In the genomic region with DNA sequence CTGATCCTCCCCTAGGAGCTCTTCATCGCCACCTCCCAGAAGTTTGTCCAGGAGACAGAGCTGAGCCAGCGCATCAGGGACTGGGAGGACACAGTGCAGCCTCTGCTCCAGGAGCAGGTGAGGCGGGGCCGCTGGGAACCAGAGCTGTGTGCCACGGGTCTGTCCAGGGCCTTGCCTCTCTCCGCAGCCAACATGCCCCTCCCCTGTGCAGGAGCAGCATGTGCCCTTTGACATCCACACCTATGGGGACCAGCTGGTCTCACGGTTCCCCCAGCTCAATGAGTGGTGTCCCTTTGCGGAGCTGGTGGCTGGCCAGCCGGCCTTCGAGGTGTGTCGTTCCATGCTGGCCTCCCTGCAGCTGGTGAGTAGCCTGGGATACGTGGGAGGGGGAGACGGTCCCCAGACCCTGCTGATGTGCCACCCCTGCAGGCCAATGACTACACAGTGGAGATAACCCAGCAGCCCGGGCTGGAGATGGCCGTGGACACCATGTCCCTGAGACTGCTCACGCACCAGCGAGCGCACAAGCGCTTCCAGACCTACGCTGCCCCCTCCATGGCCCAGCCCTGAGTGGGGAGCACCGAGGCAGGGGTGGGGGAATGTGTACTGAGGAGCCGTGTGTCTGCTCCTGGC, we compare ENCODE assay signal across 2 cellular contexts.
TF ChIP-seq lines count a peak whose summit lies in the region.

No MANE protein-coding gene starts in this region.

TF ChIP-seq in GM12891, 5 proteins besides CTCF, POLR2A, EP300 and RAD21:
- TF ChIP-seq PAX5 (IDR thresholded peaks at IDR 0.05; ENCODE audit: insufficient read depth, low read length, severe bottlenecking), result no peak
- TF ChIP-seq POU2F2 (IDR thresholded peaks at IDR 0.05; ENCODE audit: low read depth, low read length), result no peak
- TF ChIP-seq SPI1 (IDR thresholded peaks at IDR 0.05; ENCODE audit: low read depth, low read length), result no peak
- TF ChIP-seq POLR2AphosphoS5 (IDR thresholded peaks at IDR 0.05; ENCODE audit: low read depth, low read length), result peak; percentile 43; the same call in 1 of the 2 replicates
- no peak for TF ChIP-seq TAF1 (IDR thresholded peaks at IDR 0.05; ENCODE audit: low read depth, low read length)

TF ChIP-seq in HEK293T, 16 proteins besides CTCF, POLR2A, EP300 and RAD21:
- TF ChIP-seq FOXA1 (IDR thresholded peaks at IDR 0.05) (no peak), CTBP1 (IDR thresholded peaks at IDR 0.05; ENCODE audit: borderline replicate concordance) (no peak), NFRKB (IDR thresholded peaks at IDR 0.05) (no peak), BHLHE40 (IDR thresholded peaks at IDR 0.05; ENCODE audit: borderline replicate concordance) (no peak), FOXK2 (IDR thresholded peaks at IDR 0.05) (no peak), SP1 (IDR thresholded peaks at IDR 0.05) (no peak), FOXM1 (IDR thresholded peaks at IDR 0.05; ENCODE audit: borderline replicate concordance) (no peak), HDGF (IDR thresholded peaks at IDR 0.05; ENCODE audit: borderline replicate concordance) (no peak), ELF4 (IDR thresholded peaks at IDR 0.05) (no peak), ARNT (IDR thresholded peaks at IDR 0.05) (no peak)
